In the genomic region with DNA sequence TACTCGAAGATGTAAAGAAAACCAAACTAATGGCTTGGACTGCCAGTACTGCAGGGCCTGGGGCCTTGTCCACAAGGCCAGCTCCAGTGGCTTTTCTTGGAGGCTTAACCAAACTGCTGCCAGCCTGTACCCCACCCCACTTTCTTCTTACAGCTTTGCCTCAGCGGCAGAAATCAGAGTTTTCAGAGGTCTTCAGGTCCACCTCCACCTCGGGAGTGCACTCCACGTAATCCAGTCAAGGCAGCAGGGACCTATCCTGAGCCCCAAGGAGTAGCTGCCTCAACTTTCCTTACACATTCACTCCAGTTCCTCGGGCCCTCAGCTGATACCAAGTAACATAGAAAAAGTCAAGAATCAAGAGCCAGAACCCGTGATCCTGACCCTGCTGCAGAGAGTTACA, we compare ENCODE assay signal across 9 cellular contexts. TPM values are rescaled to one million over a fixed set of nuclear protein-coding genes. Genes with fewer than 3 reads are reported as not detected.
"Had no signal": no experiment of that assay in that cellular context is flagged by ENCODE, and none has a peak within 500 bp of the region (broad histone marks: within the 10 kb centered on the region; RNA-seq: fewer than 3 reads in every experiment).

No MANE protein-coding gene starts in this region.

- H3K27ac ChIP-seq: HL-60 had no signal

- ATAC-seq: HepG2, K562 had no signal

- H3K4me3 Mint-ChIP-seq: IgD-negative memory B cell had no signal

- H3K36me3 Mint-ChIP-seq: IgD-negative memory B cell had no signal

- H3K4me1 Mint-ChIP-seq: IgD-negative memory B cell had no signal

- H3K27ac Mint-ChIP-seq: IgD-negative memory B cell had no signal

- DNase-seq: IMR-90, KBM-7, KG1 had no signal

- H3K4me3 ChIP-seq: K562 had no signal

RNA-seq across cellular contexts. Expression of a gene that starts 19.6 kb away (rescaled TPM):
- total RNA-seq: HepG2, HT-29, HT1080, IMR-90, K562 had no signal
- polyA plus RNA-seq: HepG2, IgD-negative memory B cell, IMR-90, K562 had no signal
